ENCODE assay signal across 1 cellular context in the genomic region with DNA sequence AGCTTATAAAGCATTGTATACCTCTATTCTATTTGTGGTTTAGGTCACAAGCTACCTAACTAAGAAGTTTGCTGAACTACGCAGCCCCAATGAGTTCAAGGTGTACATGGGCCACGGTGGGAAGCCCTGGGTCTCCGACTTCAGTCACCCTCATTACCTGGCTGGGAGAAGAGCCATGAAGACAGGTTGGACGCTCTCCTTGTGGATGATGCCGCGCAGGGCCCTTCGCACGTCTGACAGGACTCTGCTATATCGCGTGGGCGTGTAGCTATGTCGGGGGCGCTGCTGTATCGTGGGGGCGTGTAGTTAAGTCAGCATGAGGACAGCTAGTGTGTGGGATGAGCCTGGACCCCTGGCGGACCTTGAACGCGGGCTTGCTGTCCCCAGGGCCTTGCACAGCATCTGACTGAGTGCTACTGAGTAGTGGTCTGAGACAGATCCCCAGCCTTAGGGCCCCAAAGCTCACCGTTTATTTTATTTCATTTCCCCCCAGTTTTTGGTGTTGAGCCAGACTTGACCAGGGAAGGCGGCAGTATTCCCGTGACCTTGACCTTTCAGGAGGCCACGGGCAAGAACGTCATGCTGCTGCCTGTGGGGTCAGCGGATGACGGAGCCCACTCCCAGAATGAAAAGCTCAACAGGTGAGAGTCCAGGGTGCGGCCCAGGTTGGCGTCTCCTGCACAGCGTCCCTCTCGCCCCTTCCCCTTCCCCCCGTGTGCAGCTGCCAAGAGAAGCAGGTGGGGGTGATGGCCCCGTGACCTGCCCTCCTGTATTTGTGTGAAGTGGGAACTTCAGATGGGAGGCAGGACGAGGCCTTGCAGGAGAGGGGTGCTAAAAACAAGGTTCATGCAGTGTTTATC.
TF ChIP-seq lines count a peak whose summit lies in the region.

No MANE protein-coding gene starts in this region.

TF ChIP-seq in GM12878, 131 proteins besides CTCF, POLR2A, EP300 and RAD21:
- TF ChIP-seq TAF1 (IDR thresholded peaks at IDR 0.05; ENCODE audit: borderline replicate concordance, low read depth, low read length), result no peak
- TF ChIP-seq HCFC1 (IDR thresholded peaks at IDR 0.05; ENCODE audit: low read length), result no peak
- TF ChIP-seq, protein P1, sequence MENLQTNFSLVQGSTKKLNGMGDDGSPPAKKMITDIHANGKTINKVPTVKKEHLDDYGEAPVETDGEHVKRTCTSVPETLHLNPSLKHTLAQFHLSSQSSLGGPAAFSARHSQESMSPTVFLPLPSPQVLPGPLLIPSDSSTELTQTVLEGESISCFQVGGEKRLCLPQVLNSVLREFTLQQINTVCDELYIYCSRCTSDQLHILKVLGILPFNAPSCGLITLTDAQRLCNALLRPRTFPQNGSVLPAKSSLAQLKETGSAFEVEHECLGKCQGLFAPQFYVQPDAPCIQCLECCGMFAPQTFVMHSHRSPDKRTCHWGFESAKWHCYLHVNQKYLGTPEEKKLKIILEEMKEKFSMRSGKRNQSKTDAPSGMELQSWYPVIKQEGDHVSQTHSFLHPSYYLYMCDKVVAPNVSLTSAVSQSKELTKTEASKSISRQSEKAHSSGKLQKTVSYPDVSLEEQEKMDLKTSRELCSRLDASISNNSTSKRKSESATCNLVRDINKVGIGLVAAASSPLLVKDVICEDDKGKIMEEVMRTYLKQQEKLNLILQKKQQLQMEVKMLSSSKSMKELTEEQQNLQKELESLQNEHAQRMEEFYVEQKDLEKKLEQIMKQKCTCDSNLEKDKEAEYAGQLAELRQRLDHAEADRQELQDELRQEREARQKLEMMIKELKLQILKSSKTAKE (IDR thresholded peaks at IDR 0.05; ENCODE audit: low read depth, poor library complexity, severe bottlenecking), result no peak
- no peak for TF ChIP-seq SPI1 (IDR thresholded peaks at IDR 0.05; ENCODE audit: borderline replicate concordance, insufficient read depth, low read depth, low read length)
